In genomic region chr1:231581859-231582258, GRCh38 we compare ENCODE assay signal across 24 cellular contexts.
"Had no signal": no experiment of that assay in that cellular context is flagged by ENCODE, and none has a peak within 500 bp of the region (broad histone marks: within the 10 kb centered on the region; RNA-seq: fewer than 3 reads in every experiment).

No MANE protein-coding gene starts in this region.

- H3K4me3 Mint-ChIP-seq: activated CD4-positive, alpha-beta memory T cell treated with anti-CD3 and anti-CD28 coated beads, Interleukin-2, amount 10 ng/mL, durations not matched to agents 7 days and 5 days; activated CD4-positive, alpha-beta T cell treated with anti-CD3 and anti-CD28 coated beads, Interleukin-2, amount 10 ng/mL, durations not matched to agents 7 days and 5 days; activated T-cell treated with anti-CD3 and anti-CD28 coated beads, Interleukin-2, amount 50 U/mL, for 4 hours; activated T-helper 17 cell treated with anti-CD3 and anti-CD28 coated beads, Interleukin-2, amount 50 U/mL, for 72 hours; central memory CD8-positive, alpha-beta T cell; natural killer cell; neural progenitor cell; stimulated activated naive CD8-positive, alpha-beta T cell treated with anti-CD3 and anti-CD28 coated beads, Interleukin-15, Interleukin-2, amounts not matched to agents 100 ng/mL and 50 ng/mL, for 24 hours had no signal

- DNase-seq: activated CD4-positive, alpha-beta memory T cell treated with anti-CD3 and anti-CD28 coated beads, Interleukin-2, amount 10 ng/mL, durations not matched to agents 7 days and 5 days; activated CD4-positive, alpha-beta T cell treated with anti-CD3 and anti-CD28 coated beads for 1 hour; activated CD4-positive, alpha-beta T cell treated with anti-CD3 and anti-CD28 coated beads, Interleukin-2, amount 10 ng/mL, durations not matched to agents 7 days and 5 days; activated gamma-delta T cell treated with Interleukin-2 at 50 U/mL for 16 hours; activated naive CD4-positive, alpha-beta T cell treated with anti-CD3 and anti-CD28 coated beads, Interleukin-2, amount 50 U/mL, for 16 hours; activated T-cell treated with anti-CD3 and anti-CD28 coated beads, Interleukin-2, amount 50 U/mL, for 4 hours; amygdala; dermis blood vessel endothelial cell; effector CD4-positive, alpha-beta T cell; foreskin keratinocyte; left lung; lower lobe of right lung; mesenchymal stem cell; natural killer cell; occipital lobe; psoas muscle; stimulated activated CD4-positive, alpha-beta T cell treated with anti-CD3 and anti-CD28 coated beads, Interleukin-15, amount 100 ng/mL, for 24 hours; stimulated activated CD4-positive, alpha-beta T cell treated with anti-CD3 and anti-CD28 coated beads, Interleukin-2, amount 100 ng/mL, for 24 hours; T-helper 2 cell; thyroid gland had no signal

- H3K4me1 Mint-ChIP-seq: activated CD4-positive, alpha-beta T cell treated with anti-CD3 and anti-CD28 coated beads, Interleukin-2, amount 10 ng/mL, durations not matched to agents 7 days and 5 days; activated T-helper 17 cell treated with anti-CD3 and anti-CD28 coated beads, Interleukin-2, amount 50 U/mL, for 72 hours; central memory CD8-positive, alpha-beta T cell; natural killer cell; neural progenitor cell had no signal

- H3K27ac Mint-ChIP-seq: activated CD4-positive, alpha-beta memory T cell treated with anti-CD3 and anti-CD28 coated beads, Interleukin-2, amount 10 ng/mL, durations not matched to agents 7 days and 5 days; activated CD4-positive, alpha-beta T cell treated with anti-CD3 and anti-CD28 coated beads, Interleukin-2, amount 10 ng/mL, durations not matched to agents 7 days and 5 days; activated T-helper 17 cell treated with anti-CD3 and anti-CD28 coated beads, Interleukin-2, amount 50 U/mL, for 72 hours; natural killer cell; neural progenitor cell; stimulated activated naive CD8-positive, alpha-beta T cell treated with anti-CD3 and anti-CD28 coated beads, Interleukin-15, Interleukin-2, amounts not matched to agents 100 ng/mL and 50 ng/mL, for 24 hours had no signal

- H3K9me3 Mint-ChIP-seq: activated CD4-positive, alpha-beta memory T cell treated with anti-CD3 and anti-CD28 coated beads, Interleukin-2, amount 10 ng/mL, durations not matched to agents 7 days and 5 days; activated CD4-positive, alpha-beta T cell treated with anti-CD3 and anti-CD28 coated beads, Interleukin-2, amount 10 ng/mL, durations not matched to agents 7 days and 5 days; activated T-cell treated with anti-CD3 and anti-CD28 coated beads, Interleukin-2, amount 50 U/mL, for 4 hours; activated T-helper 17 cell treated with anti-CD3 and anti-CD28 coated beads, Interleukin-2, amount 50 U/mL, for 72 hours; central memory CD8-positive, alpha-beta T cell; natural killer cell; neural progenitor cell; stimulated activated naive CD8-positive, alpha-beta T cell treated with anti-CD3 and anti-CD28 coated beads, Interleukin-15, Interleukin-2, amounts not matched to agents 100 ng/mL and 50 ng/mL, for 24 hours had no signal

- H3K36me3 Mint-ChIP-seq: natural killer cell had no signal

- ATAC-seq: activated T-cell treated with anti-CD3 and anti-CD28 coated beads, Interleukin-2, amount 50 U/mL, for 4 hours; activated T-helper 17 cell treated with anti-CD3 and anti-CD28 coated beads, Interleukin-2, amount 50 U/mL, for 72 hours; foreskin keratinocyte; left lung; lower lobe of right lung; natural killer cell; psoas muscle had no signal

- H3K27me3 Mint-ChIP-seq: activated CD4-positive, alpha-beta T cell treated with anti-CD3 and anti-CD28 coated beads, Interleukin-2, amount 10 ng/mL, durations not matched to agents 7 days and 5 days; activated T-helper 17 cell treated with anti-CD3 and anti-CD28 coated beads, Interleukin-2, amount 50 U/mL, for 72 hours; central memory CD8-positive, alpha-beta T cell; stimulated activated naive CD8-positive, alpha-beta T cell treated with anti-CD3 and anti-CD28 coated beads, Interleukin-15, Interleukin-2, amounts not matched to agents 100 ng/mL and 50 ng/mL, for 24 hours had no signal
